In the genomic region with DNA sequence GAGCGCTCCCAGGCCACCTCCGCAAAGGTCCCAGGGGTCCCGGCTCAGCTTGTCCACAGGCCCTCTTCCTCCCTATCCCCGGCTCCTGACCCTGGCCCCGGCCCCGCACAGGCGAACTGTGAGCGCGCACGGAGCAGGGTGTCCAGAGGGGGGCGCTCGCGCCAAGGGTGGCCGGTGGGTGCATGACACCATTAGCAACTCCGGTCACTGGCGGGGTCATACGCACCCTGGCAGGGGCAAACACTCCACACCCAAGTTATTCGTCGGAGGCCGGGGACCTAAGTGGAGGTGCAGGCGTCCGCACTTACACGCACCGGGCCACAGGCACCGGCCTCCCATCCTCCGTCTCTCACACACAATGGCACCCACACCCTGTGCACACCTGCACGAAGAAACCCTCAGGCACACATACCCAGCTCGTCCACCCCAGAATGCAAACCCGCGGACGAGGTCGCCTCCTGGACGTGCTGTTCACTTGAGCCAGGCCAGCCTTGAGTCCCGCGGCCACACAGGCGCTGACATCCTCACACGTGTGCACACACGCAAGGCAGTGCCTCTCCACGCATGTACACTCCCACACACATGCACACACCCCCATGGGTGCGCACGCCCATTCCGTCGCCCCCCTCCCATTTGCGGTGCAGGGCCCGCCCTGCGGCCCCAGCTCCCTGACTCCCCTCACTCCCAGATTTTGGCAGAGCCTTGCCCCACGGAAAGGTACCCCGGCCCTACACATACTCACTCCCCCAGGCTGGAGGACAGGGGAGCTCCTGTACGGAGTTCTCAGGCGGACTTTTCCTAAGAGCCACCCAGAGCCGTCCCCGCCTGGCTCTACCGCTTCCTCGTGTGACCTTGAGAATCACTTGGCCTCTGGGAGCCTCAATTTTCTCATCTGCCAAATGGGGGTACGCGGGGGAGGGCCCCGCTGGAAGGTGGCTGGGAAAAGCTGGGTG, we compare ENCODE assay signal across 8 cellular contexts. TPM values are rescaled to one million over a fixed set of nuclear protein-coding genes. Genes with fewer than 3 reads are reported as not detected.
DNase-seq lines count a peak whose midpoint lies in the region; ATAC-seq and TF ChIP-seq lines count a peak whose summit lies in the region.

A gene (minus strand): TSS at position 552 of the 953 bp plus-strand sequence. CDS start 1,276 bp downstream, outside the sequence.

- no peaks in the 10 kb centered on the region for H3K9me3 ChIP-seq in NT2/D1 (ENCODE audit: insufficient read depth, low read length)

- no peaks in the 10 kb centered on the region for H3K36me3 ChIP-seq in NT2/D1 (ENCODE audit: insufficient read depth, insufficient read length, low read length)

- H3K27me3 ChIP-seq in NT2/D1 (ENCODE audit: insufficient read depth, insufficient read length): peaks cover 59% of the 10 kb centered on the region

- peak within 1 kb of the TSS; percentile 76 for H3K9ac ChIP-seq in NT2/D1 (ENCODE audit: insufficient read length, low read depth)

- DNase-seq in GM13976 (ENCODE audit: low spot score) (peak; percentile 84), NT2/D1 (ENCODE audit: low read depth, low spot score) (no peak), fibroblast of gingiva (ENCODE audit: low read depth) (peak; percentile 42), nephron progenitor cell (peak; percentile 67)
- DNase-seq in activated T-cell treated with anti-CD3 and anti-CD28 coated beads, Interleukin-2, amount 50 U/mL, for 4 hours: peak; percentile 79
- peak; percentile 89 to 90 for DNase-seq in stimulated activated naive CD8-positive, alpha-beta T cell treated with anti-CD3 and anti-CD28 coated beads, Interleukin-15, amount 100 ng/mL, for 72 hours

- H3K4me1 Mint-ChIP-seq in activated T-cell treated with anti-CD3 and anti-CD28 coated beads, Interleukin-2, amount 50 U/mL, for 4 hours (ENCODE audit: low read depth): peaks cover 34% of the 10 kb centered on the region
- H3K4me1 Mint-ChIP-seq in nephron progenitor cell: peaks cover 18% of the 10 kb centered on the region
- peaks cover 58% of the 10 kb centered on the region for H3K4me1 Mint-ChIP-seq in stimulated activated naive CD8-positive, alpha-beta T cell treated with anti-CD3 and anti-CD28 coated beads, Interleukin-15, amount 100 ng/mL, for 72 hours

- H3K4me3 ChIP-seq in NT2/D1 (ENCODE audit: insufficient read length, low read depth): peak within 1 kb of the TSS; percentile 62

- H3K4me1 ChIP-seq in NT2/D1 (ENCODE audit: insufficient read depth, insufficient read length): peaks cover 41% of the 10 kb centered on the region

- in situ Hi-C loops in GM13976 (cut with MboI; ENCODE audit: low sequenced_read_pairs, unreplicated experiment): no loop called here

- peak; percentile 35 to 41 for ATAC-seq in activated T-cell treated with anti-CD3 and anti-CD28 coated beads, Interleukin-2, amount 50 U/mL, for 4 hours
- ATAC-seq in stimulated activated naive CD8-positive, alpha-beta T cell treated with anti-CD3 and anti-CD28 coated beads, Interleukin-15, amount 100 ng/mL, for 72 hours: peak; percentile 66
- ATAC-seq in HG02798 (IDR thresholded peaks at IDR 0.05; ENCODE audit: poor library complexity, unreplicated experiment) (no peak), GM21737 (IDR thresholded peaks at IDR 0.05; ENCODE audit: unreplicated experiment) (no peak)

- H3K9me3 Mint-ChIP-seq in activated T-cell treated with anti-CD3 and anti-CD28 coated beads, Interleukin-2, amount 50 U/mL, for 4 hours: no peaks in the 10 kb centered on the region
- H3K9me3 Mint-ChIP-seq in nephron progenitor cell: no peaks in the 10 kb centered on the region
- no peaks in the 10 kb centered on the region for H3K9me3 Mint-ChIP-seq in stimulated activated naive CD8-positive, alpha-beta T cell treated with anti-CD3 and anti-CD28 coated beads, Interleukin-15, amount 100 ng/mL, for 72 hours

- no peaks in the 10 kb centered on the region for H3K27me3 Mint-ChIP-seq in activated T-cell treated with anti-CD3 and anti-CD28 coated beads, Interleukin-2, amount 50 U/mL, for 4 hours (ENCODE audit: low read depth)
- H3K27me3 Mint-ChIP-seq in nephron progenitor cell (ENCODE audit: low read depth, poor library complexity): peaks cover 85% of the 10 kb centered on the region
- H3K27me3 Mint-ChIP-seq in stimulated activated naive CD8-positive, alpha-beta T cell treated with anti-CD3 and anti-CD28 coated beads, Interleukin-15, amount 100 ng/mL, for 72 hours: no peaks in the 10 kb centered on the region

- H3K27ac Mint-ChIP-seq in nephron progenitor cell: no peak within 1 kb of the TSS
- peak within 1 kb of the TSS; percentile 24 to 71 for H3K27ac Mint-ChIP-seq in stimulated activated naive CD8-positive, alpha-beta T cell treated with anti-CD3 and anti-CD28 coated beads, Interleukin-15, amount 100 ng/mL, for 72 hours

- peaks cover 6% of the 10 kb centered on the region for H3K36me3 Mint-ChIP-seq in activated T-cell treated with anti-CD3 and anti-CD28 coated beads, Interleukin-2, amount 50 U/mL, for 4 hours (ENCODE audit: insufficient read depth)
- peaks cover 5% of the 10 kb centered on the region for H3K36me3 Mint-ChIP-seq in nephron progenitor cell (ENCODE audit: low read depth)

- peak within 1 kb of the TSS; percentile 88 for H3K4me3 Mint-ChIP-seq in activated T-cell treated with anti-CD3 and anti-CD28 coated beads, Interleukin-2, amount 50 U/mL, for 4 hours
- peak within 1 kb of the TSS; percentile 67 for H3K4me3 Mint-ChIP-seq in nephron progenitor cell
- peak within 1 kb of the TSS; percentile 92 to 93 for H3K4me3 Mint-ChIP-seq in stimulated activated naive CD8-positive, alpha-beta T cell treated with anti-CD3 and anti-CD28 coated beads, Interleukin-15, amount 100 ng/mL, for 72 hours

- TF ChIP-seq CTCF in GM13976 (IDR thresholded peaks at IDR 0.05; ENCODE audit: borderline replicate concordance, control extremely low read depth, extremely low read depth, insufficient read depth, missing control alignments): peak; percentile 85
- peak; percentile 36 for TF ChIP-seq CTCF in nephron progenitor cell (IDR thresholded peaks at IDR 0.05)

RNA-seq across cellular contexts. Expression of the gene that starts here (rescaled TPM):
- total RNA-seq in activated T-cell treated with anti-CD3 and anti-CD28 coated beads, Interleukin-2, amount 50 U/mL, for 4 hours: 1 to 10 TPM; 2.6 to 3.7 (median 2.9) TPM

Comparison
In these comparisons a context has a peak if more than half of its experiments do, and no peak if none do; other contexts are left out.
1. ATAC-seq: peak in activated T-cell treated with anti-CD3 and anti-CD28 coated beads, Interleukin-2, amount 50 U/mL, for 4 hours (2 of 2) and stimulated activated naive CD8-positive, alpha-beta T cell treated with anti-CD3 and anti-CD28 coated beads, Interleukin-15, amount 100 ng/mL, for 72 hours (single experiment); none in HG02798 (single experiment) and GM21737 (single experiment).
2. Peak in every context shown above with its lines, with median percentiles within 50 percentile points of each other: H3K4me3 Mint-ChIP-seq.